9 cellular contexts compared by ENCODE assay signal in genomic region chr22:32880906-32881596, GRCh38.
A peak's percentile ranks its signal among the peaks of the same experiment; 100 is the strongest.
DNase-seq lines count a peak whose midpoint lies in the region; ATAC-seq and TF ChIP-seq lines count a peak whose summit lies in the region.
"Had no signal": no experiment of that assay in that cellular context is flagged by ENCODE, and none has a peak within 500 bp of the region (broad histone marks: within the 10 kb centered on the region; RNA-seq: fewer than 3 reads in every experiment).

No MANE protein-coding gene starts in this region.

- WGBS in IMR-90 (ENCODE audit: extremely low coverage in 2 of 2, insufficient read length in 1 of 2), 2 experiments: 5% methylated on average over 7 of the region's 20 CpGs; no CpG with 5 or more reads in 1 of the 2 experiments
- WGBS in heart right ventricle, 2 donors: 14 to 25% methylated on average over 20 of the region's 20 CpGs
- 8 to 14% (median 11%) methylated on average over 13 to 20 of the region's 20 CpGs for WGBS in spleen, 5 donors

- no peak overlapping the region for H2BK15ac ChIP-seq in IMR-90 (ENCODE audit: low read depth, low read length)

- no peak overlapping the region for H4K91ac ChIP-seq in IMR-90 (ENCODE audit: insufficient read depth, low read depth, low read length)

- H3K4me3 ChIP-seq in IMR-90 (ENCODE audit: insufficient read depth, low read depth, low read length): no peak overlapping the region
- H3K4me3 ChIP-seq in heart right ventricle: no peak overlapping the region
- H3K4me3 ChIP-seq in spleen: no peak overlapping the region
- H3K4me3 ChIP-seq: ascending aorta had no signal

- ATAC-seq in IMR-90 (ENCODE audit: low read depth): peak; percentile 93
- ATAC-seq in T-helper 17 cell: no peak
- peak; percentile 94 to 98 (median 97) for ATAC-seq in heart right ventricle
- ATAC-seq in GM18907 (IDR thresholded peaks at IDR 0.05; ENCODE audit: unreplicated experiment): no peak
- no peak for ATAC-seq in HG02840 (IDR thresholded peaks at IDR 0.05; ENCODE audit: low FRiP score, unreplicated experiment)
- no peak for ATAC-seq in GM19328 (IDR thresholded peaks at IDR 0.05; ENCODE audit: unreplicated experiment)

- H3K4me2 ChIP-seq in IMR-90 (ENCODE audit: low read depth, low read length): no peak overlapping the region; the same call in 1 of the 2 replicates

- H3K27me3 ChIP-seq in IMR-90 (ENCODE audit: control insufficient read depth, insufficient read depth, low read length): peaks cover 36% of the 10 kb centered on the region
- H3K27me3 ChIP-seq in heart right ventricle: peaks cover 0 to 4% (median 0%) of the 10 kb centered on the region in 7 donors
- H3K27me3 ChIP-seq in spleen (replicated peaks in 1 of 7): peaks cover 0 to 13% (median 0%) of the 10 kb centered on the region in 7 donors
- H3K27me3 ChIP-seq: ascending aorta had no signal

- H3K4ac ChIP-seq in IMR-90 (ENCODE audit: low read depth, low read length): no peak overlapping the region

- no peak overlapping the region for H2AK5ac ChIP-seq in IMR-90 (ENCODE audit: low read depth, low read length)

- peaks cover 2% of the 10 kb centered on the region; the same call in 1 of the 2 replicates for H3K4me1 ChIP-seq in IMR-90 (ENCODE audit: control insufficient read depth, insufficient read depth, low read length)
- H3K4me1 ChIP-seq in heart right ventricle: peaks cover 4 to 29% (median 14%) of the 10 kb centered on the region in 9 donors
- peaks cover 4 to 22% (median 16%) of the 10 kb centered on the region in 6 donors for H3K4me1 ChIP-seq in spleen

- intact Hi-C loops in IMR-90 (cut with micrococcal nuclease) (loop anchor here (10.0 kb wide), 1 partner anchor 56 kb away; no protein-coding TSS in a partner anchor), heart right ventricle (cut with DNase I) (no loop called here), spleen (cut with DNase I; ENCODE audit: low total_unique reads) (no loop called here)

- BruUV-seq in IMR-90 (replicated peaks; lab: Mats Ljungman, UMichigan): no TSS peak

- H3K27me3 Mint-ChIP-seq in T-helper 17 cell: peaks cover 38% of the 10 kb centered on the region

- in situ Hi-C loops in IMR-90 (cut with MboI; ENCODE audit: low sequenced_read_pairs): no loop called here

- no peak overlapping the region for H2AK9ac ChIP-seq in IMR-90 (replicated peaks; ENCODE audit: low read depth, low read length, poor library complexity)

- peak overlapping the region; percentile 78 for H3K27ac Mint-ChIP-seq in T-helper 17 cell

- POLR2A ChIA-PET in IMR-90 (lab: Charles Lee; ENCODE audit: unreplicated experiment): interaction anchor here (0.6 to 1.1 kb wide), 2 partner anchors 15 to 79 kb away, joined by 3 read pairs; partner anchors contain the start of gene TIMP3

- H3K9me3 ChIP-seq in IMR-90 (ENCODE audit: control insufficient read depth, insufficient read depth, low read length): no peaks in the 10 kb centered on the region
- H3K9me3 ChIP-seq in T-helper 17 cell (ENCODE audit: control insufficient read depth, low read length, poor library complexity, severe bottlenecking): no peaks in the 10 kb centered on the region
- no peaks in the 10 kb centered on the region for H3K9me3 ChIP-seq in heart right ventricle
- H3K9me3 ChIP-seq in spleen: no peaks in the 10 kb centered on the region
- H3K9me3 ChIP-seq: ascending aorta had no signal

- H2BK120ac ChIP-seq in IMR-90 (ENCODE audit: low read depth, low read length): no peak overlapping the region

- DNase-seq in IMR-90 (peak; percentile 73), T-helper 17 cell (no peak), heart right ventricle (peak; percentile 87 to 90), spleen (peak; percentile 83), GF-D8 (lab: John Stamatoyannopoulos, UW) (no peak)

- no peak overlapping the region for H4K5ac ChIP-seq in IMR-90 (ENCODE audit: low read depth, low read length)

- no peaks in the 10 kb centered on the region for H3K36me3 ChIP-seq in IMR-90 (ENCODE audit: control insufficient read depth, insufficient read depth, low read length)
- no peaks in the 10 kb centered on the region for H3K36me3 ChIP-seq in heart right ventricle
- H3K36me3 ChIP-seq in spleen: no peaks in the 10 kb centered on the region
- H3K36me3 ChIP-seq: ascending aorta had no signal

- H3K4me3 Mint-ChIP-seq in T-helper 17 cell: no peak overlapping the region

- TF ChIP-seq CTCF in IMR-90 (conservative IDR thresholded peaks at IDR 0.05; ENCODE audit: low read depth, low read length): no peak
- no peak for TF ChIP-seq CTCF in heart right ventricle (IDR thresholded peaks at IDR 0.05)
- TF ChIP-seq CTCF in spleen (IDR thresholded peaks at IDR 0.05 in 8 of 11, conservative IDR thresholded peaks at IDR 0.05 in 3 of 11): no peak

- dilution Hi-C loops in IMR-90 (cut with HindIII; ENCODE audit: low sequenced_read_pairs, unreplicated experiment): no loop called here

- no peak for TF ChIP-seq RAD21 in IMR-90 (IDR thresholded peaks at IDR 0.05; ENCODE audit: low read length)

- H3K14ac ChIP-seq in IMR-90 (replicated peaks; ENCODE audit: low read depth, low read length): no peak overlapping the region

- H2BK5ac ChIP-seq in IMR-90 (ENCODE audit: low read depth, low read length, poor library complexity, severe bottlenecking): no peak overlapping the region

- H3K27ac ChIP-seq in IMR-90 (ENCODE audit: insufficient read depth, low read length) (no peak overlapping the region), heart right ventricle (peak overlapping the region in 7 of 10 donors; percentile 6 to 67 (median 52)), spleen (peak overlapping the region in 6 of 8 donors; percentile 15 to 62 (median 38))
- H3K27ac ChIP-seq: ascending aorta had no signal

- H2BK20ac ChIP-seq in IMR-90 (ENCODE audit: low read depth, low read length): no peak overlapping the region; the same call in 1 of the 2 replicates

- no peak overlapping the region for H3K9ac ChIP-seq in IMR-90 (ENCODE audit: low read depth, low read length)

- H3K23ac ChIP-seq in IMR-90 (ENCODE audit: low read depth, low read length): no peak overlapping the region

- no peaks in the 10 kb centered on the region for H3K9me1 ChIP-seq in IMR-90 (ENCODE audit: insufficient read depth, low read length)

- H4K20me1 ChIP-seq in IMR-90 (ENCODE audit: insufficient read depth, low read length): no peaks in the 10 kb centered on the region

- peaks cover 8% of the 10 kb centered on the region for H3K4me1 Mint-ChIP-seq in T-helper 17 cell

- H2AFZ ChIP-seq in IMR-90 (replicated peaks; ENCODE audit: low read length, poor library complexity): peak overlapping the region; percentile 53

- CTCF ChIA-PET in IMR-90 (lab: Yijun Ruan, JAX): interaction anchor here (1.2 kb wide), 1 partner anchor 11 kb away, joined by 3 read pairs; no protein-coding TSS in a partner anchor

- H3K56ac ChIP-seq in IMR-90 (ENCODE audit: extremely low read depth, insufficient read depth, low read length): no peak overlapping the region

- no peaks in the 10 kb centered on the region for H3K79me1 ChIP-seq in IMR-90 (ENCODE audit: low read depth in 1 of 2, low read length in 2 of 2)

- no peak overlapping the region for H3K18ac ChIP-seq in IMR-90 (ENCODE audit: low read depth, low read length)

- no peak for TF ChIP-seq POLR2A in IMR-90 (IDR thresholded peaks at IDR 0.05; ENCODE audit: low read depth, low read length)
- TF ChIP-seq POLR2A in spleen (IDR thresholded peaks at IDR 0.05): no peak

- H4K8ac ChIP-seq in IMR-90 (ENCODE audit: low read depth in 2 of 2, low read length in 2 of 2): no peak overlapping the region

- H3K36me3 Mint-ChIP-seq in T-helper 17 cell (ENCODE audit: low read depth): no peaks in the 10 kb centered on the region

TF ChIP-seq in IMR-90, 13 proteins besides CTCF, POLR2A, EP300 and RAD21:
- TF ChIP-seq CHD1 (IDR thresholded peaks at IDR 0.05; ENCODE audit: low read depth, low read length): no peak
- TF ChIP-seq CEBPB (IDR thresholded peaks at IDR 0.05; ENCODE audit: low read depth, low read length): no peak
- no peak for TF ChIP-seq FOS (IDR thresholded peaks at IDR 0.05; ENCODE audit: low read depth, low read length)
- TF ChIP-seq MAZ (IDR thresholded peaks at IDR 0.05; ENCODE audit: borderline replicate concordance, low read depth, low read length): no peak; the same call in 1 of the 2 replicates
- TF ChIP-seq RCOR1 (IDR thresholded peaks at IDR 0.05; ENCODE audit: insufficient replicate concordance, low read length): no peak
- no peak for TF ChIP-seq USF2 (IDR thresholded peaks at IDR 0.05; ENCODE audit: low read depth, low read length)
- no peak for TF ChIP-seq NFE2L2 (IDR thresholded peaks at IDR 0.05; ENCODE audit: low read depth, low read length)
- no peak for TF ChIP-seq RFX5 (IDR thresholded peaks at IDR 0.05; ENCODE audit: low read depth, low read length)
- no peak for TF ChIP-seq MAFK (IDR thresholded peaks at IDR 0.05; ENCODE audit: low read depth, low read length)
- TF ChIP-seq ELK1 (IDR thresholded peaks at IDR 0.05; ENCODE audit: borderline replicate concordance, low read depth, low read length): no peak
- TF ChIP-seq BHLHE40 (IDR thresholded peaks at IDR 0.05; ENCODE audit: low read depth, low read length): no peak
- no peak for TF ChIP-seq MXI1 (IDR thresholded peaks at IDR 0.05; ENCODE audit: borderline replicate concordance, low read depth, low read length)

Comparison
In these comparisons a context has a peak if more than half of its experiments do, and no peak if none do; other contexts are left out.
1. ATAC-seq: peak in IMR-90 (single experiment) and heart right ventricle (8 of 8); none in T-helper 17 cell (single experiment), GM18907 (single experiment), HG02840 (single experiment) and GM19328 (single experiment).
2. DNase-seq: peak in IMR-90 (single experiment), heart right ventricle (2 of 2) and spleen (single experiment); none in T-helper 17 cell (0 of 3) and GF-D8 (single experiment).